Comparison of ENCODE assay signal across 19 cellular contexts in the genomic region with DNA sequence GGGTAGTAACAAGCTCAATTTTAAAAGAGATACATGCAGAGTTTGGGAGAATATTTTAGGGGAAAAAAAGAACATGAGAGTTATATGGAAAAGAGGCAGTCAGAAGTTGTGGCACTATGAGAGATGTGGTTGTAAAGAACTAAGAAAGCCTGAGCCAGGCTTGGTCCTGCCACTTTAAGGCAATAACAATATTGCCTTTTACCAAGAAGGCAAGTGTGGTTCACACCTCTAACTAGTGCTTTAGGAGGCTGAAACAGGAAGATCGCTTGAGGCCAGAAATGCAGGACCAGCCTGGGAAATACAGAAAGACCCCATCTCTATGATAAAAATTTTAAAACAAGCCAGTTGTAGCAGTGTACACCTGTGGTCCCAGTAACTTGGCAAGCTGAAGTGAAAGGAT.
"Had no signal": no experiment of that assay in that cellular context is flagged by ENCODE, and none has a peak within 500 bp of the region (broad histone marks: within the 10 kb centered on the region; RNA-seq: fewer than 3 reads in every experiment).

No MANE protein-coding gene starts in this region.

- H3K4me1 Mint-ChIP-seq: IgD-negative memory B cell had no signal

- H3K9me3 ChIP-seq: SJSA1 had no signal

- H3K27me3 Mint-ChIP-seq: IgD-negative memory B cell had no signal

- ATAC-seq: K562 had no signal

- H3K36me3 Mint-ChIP-seq: IgD-negative memory B cell had no signal

- H3K4me3 Mint-ChIP-seq: IgD-negative memory B cell had no signal

- H3K27me3 ChIP-seq: SJSA1 had no signal

- H3K27ac Mint-ChIP-seq: IgD-negative memory B cell had no signal

- H3K4me1 ChIP-seq: SJSA1 had no signal

- H3K4me3 ChIP-seq: K562, SJSA1, SK-N-MC had no signal

- H3K9me3 Mint-ChIP-seq: IgD-negative memory B cell had no signal

- DNase-seq: Kasumi-1, MM.1S, NCI-H1092 treated with DMSO at 0.1 percent for 48 hours, NCI-H1436, NCI-H187 treated with DMSO at 0.1 percent for 48 hours, NCI-H2029 treated with DMSO at 0.1 percent for 48 hours, NCI-H2171 treated with DMSO at 0.1 percent for 48 hours, NCI-H345, NCI-H524 treated with DMSO at 0.1 percent for 48 hours, NCI-H774, Right ventricle myocardium superior, RPMI8226, SIG-M5 had no signal

- H3K27ac ChIP-seq: HL-60, KMS-11, SJSA1, SK-N-MC had no signal

- H3K36me3 ChIP-seq: SJSA1 had no signal
